1 cellular context compared by ENCODE assay signal in the genomic region with DNA sequence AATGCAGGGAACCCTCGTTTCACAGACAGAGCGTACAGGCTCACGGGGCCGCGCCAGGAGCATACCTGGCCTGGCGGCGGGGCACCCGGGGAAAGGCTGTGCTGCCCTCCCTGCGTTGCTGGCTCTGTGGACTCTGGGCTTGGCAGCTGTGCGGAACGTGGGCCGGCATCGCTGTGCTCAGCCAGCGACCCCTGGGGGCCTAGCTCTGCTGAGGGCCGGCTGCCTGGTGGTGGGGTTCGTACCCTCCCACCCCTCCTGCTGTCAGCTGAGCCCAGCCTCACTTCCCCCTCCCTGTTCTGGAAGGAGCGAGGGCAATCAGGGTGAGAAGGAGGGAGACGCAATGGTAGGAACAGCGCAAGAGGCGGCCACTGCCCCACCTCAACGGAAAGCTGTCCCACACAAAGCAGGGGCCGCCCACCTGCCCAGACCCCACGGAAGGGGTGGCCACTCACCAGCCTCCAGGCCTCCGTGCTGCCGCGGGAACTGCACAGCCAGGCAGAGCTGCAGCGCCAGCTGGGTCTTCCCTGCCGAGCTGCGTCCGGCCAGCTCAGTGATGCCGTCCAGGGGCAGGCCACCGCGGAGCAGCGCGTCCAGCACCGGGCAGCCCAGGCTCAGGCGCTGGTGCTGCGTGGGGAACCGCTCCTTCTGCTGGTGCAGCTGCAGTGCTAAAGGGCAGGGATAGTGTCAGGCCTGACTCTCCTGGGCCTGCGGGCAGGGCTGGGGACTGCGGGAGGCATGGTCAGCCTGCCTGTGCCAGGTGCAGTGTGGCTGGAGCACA.
A peak's percentile ranks its signal among the peaks of the same experiment; 100 is the strongest.
TF ChIP-seq lines count a peak whose summit lies in the region.

No MANE protein-coding gene starts in this region.

TF ChIP-seq in K562, 482 proteins besides CTCF, POLR2A, EP300 and RAD21:
- TF ChIP-seq ARID3B (CRISPR knock-in tag; IDR thresholded peaks at IDR 0.05; ENCODE audit: borderline replicate concordance) = no peak
- TF ChIP-seq, protein P1, sequence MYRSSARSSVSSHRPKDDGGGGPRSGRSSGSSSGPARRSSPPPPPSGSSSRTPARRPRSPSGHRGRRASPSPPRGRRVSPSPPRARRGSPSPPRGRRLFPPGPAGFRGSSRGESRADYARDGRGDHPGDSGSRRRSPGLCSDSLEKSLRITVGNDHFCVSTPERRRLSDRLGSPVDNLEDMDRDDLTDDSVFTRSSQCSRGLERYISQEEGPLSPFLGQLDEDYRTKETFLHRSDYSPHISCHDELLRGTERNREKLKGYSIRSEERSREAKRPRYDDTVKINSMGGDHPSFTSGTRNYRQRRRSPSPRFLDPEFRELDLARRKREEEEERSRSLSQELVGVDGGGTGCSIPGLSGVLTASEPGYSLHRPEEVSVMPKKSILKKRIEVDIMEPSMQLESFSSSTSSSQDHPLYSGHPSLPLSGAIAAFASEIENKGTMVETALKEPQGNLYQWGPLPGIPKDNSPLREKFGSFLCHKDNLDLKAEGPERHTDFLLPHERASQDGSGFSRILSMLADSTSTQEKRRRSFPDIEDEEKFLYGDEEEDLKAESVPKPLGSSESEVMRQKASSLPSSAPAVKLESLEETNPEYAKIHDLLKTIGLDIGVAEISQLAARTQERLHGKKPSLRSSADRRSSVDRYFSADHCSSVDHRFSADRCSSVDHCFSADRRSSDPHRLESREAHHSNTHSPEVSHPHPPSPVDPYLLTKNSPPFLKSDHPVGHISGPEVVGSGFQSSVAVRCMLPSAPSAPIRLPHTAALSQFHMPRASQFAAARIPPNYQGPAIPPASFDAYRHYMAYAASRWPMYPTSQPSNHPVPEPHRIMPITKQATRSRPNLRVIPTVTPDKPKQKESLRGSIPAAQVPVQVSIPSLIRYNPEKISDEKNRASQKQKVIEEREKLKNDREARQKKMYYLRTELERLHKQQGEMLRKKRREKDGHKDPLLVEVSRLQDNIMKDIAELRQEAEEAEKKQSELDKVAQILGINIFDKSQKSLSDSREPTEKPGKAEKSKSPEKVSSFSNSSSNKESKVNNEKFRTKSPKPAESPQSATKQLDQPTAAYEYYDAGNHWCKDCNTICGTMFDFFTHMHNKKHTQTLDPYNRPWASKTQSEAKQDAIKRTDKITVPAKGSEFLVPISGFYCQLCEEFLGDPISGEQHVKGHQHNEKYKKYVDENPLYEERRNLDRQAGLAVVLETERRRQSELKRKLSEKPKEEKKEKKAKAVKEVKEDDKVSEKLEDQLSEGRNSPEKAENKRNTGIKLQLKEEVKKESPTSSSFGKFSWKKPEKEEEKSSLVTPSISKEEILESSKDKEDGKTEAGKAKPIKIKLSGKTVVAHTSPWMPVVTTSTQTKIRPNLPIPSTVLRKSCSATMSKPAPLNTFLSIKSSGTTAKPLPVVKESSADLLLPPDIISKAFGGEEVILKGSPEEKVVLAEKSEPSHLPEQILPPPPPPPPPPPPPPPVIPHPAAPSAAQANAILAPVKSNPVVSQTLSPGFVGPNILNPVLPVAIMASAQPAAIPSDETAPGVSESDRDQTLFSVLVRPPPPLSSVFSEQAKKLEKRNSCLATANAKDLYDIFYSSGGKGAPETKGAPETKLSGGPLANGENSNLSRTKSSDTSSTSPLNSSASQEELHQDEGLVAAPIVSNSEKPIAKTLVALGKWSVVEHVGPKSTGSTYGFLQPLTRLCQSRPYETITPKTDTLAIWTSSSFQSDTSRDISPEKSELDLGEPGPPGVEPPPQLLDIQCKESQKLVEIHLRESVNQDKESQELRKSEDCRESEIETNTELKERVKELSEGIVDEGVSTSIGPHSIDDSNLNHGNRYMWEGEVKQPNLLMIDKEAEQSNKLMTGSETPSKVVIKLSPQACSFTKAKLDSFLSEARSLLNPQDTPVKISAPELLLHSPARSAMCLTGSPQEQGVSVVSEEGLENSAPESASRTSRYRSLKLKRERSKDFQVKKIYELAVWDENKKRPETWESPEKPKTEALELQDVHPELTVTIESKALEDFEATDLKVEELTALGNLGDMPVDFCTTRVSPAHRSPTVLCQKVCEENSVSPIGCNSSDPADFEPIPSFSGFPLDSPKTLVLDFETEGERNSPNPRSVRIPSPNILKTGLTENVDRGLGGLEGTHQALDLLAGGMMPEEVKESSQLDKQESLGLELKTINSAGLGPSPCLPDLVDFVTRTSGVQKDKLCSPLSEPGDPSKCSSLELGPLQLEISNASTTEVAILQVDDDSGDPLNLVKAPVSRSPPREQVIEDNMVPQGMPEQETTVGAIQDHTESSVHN (IDR thresholded peaks at IDR 0.05; ENCODE audit: borderline replicate concordance in 1 of 2, low read depth in 1 of 2) = no peak
- no peak for TF ChIP-seq E2F4 (CRISPR knock-in tag; IDR thresholded peaks at IDR 0.05; ENCODE audit: low read depth)
- TF ChIP-seq NR2C2 (CRISPR knock-in tag; IDR thresholded peaks at IDR 0.05) = no peak
- TF ChIP-seq NR2C2 (tag; IDR thresholded peaks at IDR 0.05) = no peak
- no peak for TF ChIP-seq NCOA2 (IDR thresholded peaks at IDR 0.05; ENCODE audit: partially characterized antibody in 2 of 2)
- TF ChIP-seq FUS (optimal IDR thresholded peaks at IDR 0.05; ENCODE audit: low read depth, low read length) = no peak
- TF ChIP-seq ZNF696 (CRISPR knock-in tag; conservative IDR thresholded peaks at IDR 0.05) = no peak
- TF ChIP-seq, protein P2, sequence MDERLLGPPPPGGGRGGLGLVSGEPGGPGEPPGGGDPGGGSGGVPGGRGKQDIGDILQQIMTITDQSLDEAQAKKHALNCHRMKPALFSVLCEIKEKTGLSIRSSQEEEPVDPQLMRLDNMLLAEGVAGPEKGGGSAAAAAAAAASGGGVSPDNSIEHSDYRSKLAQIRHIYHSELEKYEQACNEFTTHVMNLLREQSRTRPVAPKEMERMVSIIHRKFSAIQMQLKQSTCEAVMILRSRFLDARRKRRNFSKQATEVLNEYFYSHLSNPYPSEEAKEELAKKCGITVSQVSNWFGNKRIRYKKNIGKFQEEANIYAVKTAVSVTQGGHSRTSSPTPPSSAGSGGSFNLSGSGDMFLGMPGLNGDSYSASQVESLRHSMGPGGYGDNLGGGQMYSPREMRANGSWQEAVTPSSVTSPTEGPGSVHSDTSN (CRISPR knock-in tag; IDR thresholded peaks at IDR 0.05; ENCODE audit: low read depth) = no peak
- TF ChIP-seq, protein P2 (tag; conservative IDR thresholded peaks at IDR 0.05; ENCODE audit: low read depth) = no peak
- TF ChIP-seq MCM7 (IDR thresholded peaks at IDR 0.05) = no peak
- no peak for TF ChIP-seq ZNF184 (CRISPR knock-in tag; IDR thresholded peaks at IDR 0.05)
- TF ChIP-seq POLR2G (IDR thresholded peaks at IDR 0.05; ENCODE audit: low read depth, low read length) = peak; percentile 60
- TF ChIP-seq, protein P3, sequence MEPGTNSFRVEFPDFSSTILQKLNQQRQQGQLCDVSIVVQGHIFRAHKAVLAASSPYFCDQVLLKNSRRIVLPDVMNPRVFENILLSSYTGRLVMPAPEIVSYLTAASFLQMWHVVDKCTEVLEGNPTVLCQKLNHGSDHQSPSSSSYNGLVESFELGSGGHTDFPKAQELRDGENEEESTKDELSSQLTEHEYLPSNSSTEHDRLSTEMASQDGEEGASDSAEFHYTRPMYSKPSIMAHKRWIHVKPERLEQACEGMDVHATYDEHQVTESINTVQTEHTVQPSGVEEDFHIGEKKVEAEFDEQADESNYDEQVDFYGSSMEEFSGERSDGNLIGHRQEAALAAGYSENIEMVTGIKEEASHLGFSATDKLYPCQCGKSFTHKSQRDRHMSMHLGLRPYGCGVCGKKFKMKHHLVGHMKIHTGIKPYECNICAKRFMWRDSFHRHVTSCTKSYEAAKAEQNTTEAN (CRISPR knock-in tag; IDR thresholded peaks at IDR 0.05) = no peak
- peak; percentile 43 for TF ChIP-seq RBFOX2 (IDR thresholded peaks at IDR 0.05; ENCODE audit: low read depth, low read length)
- no peak for TF ChIP-seq SIN3B (IDR thresholded peaks at IDR 0.05; ENCODE audit: low read depth)
- no peak for TF ChIP-seq ZNF274 (IDR thresholded peaks at IDR 0.05; ENCODE audit: borderline replicate concordance, low read depth, low read length)
- TF ChIP-seq MNT (conservative IDR thresholded peaks at IDR 0.05) = no peak
- TF ChIP-seq STAT5A (IDR thresholded peaks at IDR 0.05; ENCODE audit: borderline replicate concordance, low read length) = no peak
- TF ChIP-seq GMEB1 (CRISPR knock-in tag; IDR thresholded peaks at IDR 0.05) = no peak
- TF ChIP-seq ZBTB9 (CRISPR knock-in tag; IDR thresholded peaks at IDR 0.05) = no peak
- TF ChIP-seq NR1H2 (CRISPR knock-in tag; IDR thresholded peaks at IDR 0.05) = no peak
- peak; percentile 4 for TF ChIP-seq RBM22 (IDR thresholded peaks at IDR 0.05; ENCODE audit: low read depth, low read length, poor library complexity, severe bottlenecking)
